Comparison of ENCODE assay signal across 11 cellular contexts in genomic region chr9:86854898-86855523, GRCh38.
DNase-seq lines count a peak whose midpoint lies in the region; ATAC-seq and TF ChIP-seq lines count a peak whose summit lies in the region.
"Had no signal": no experiment of that assay in that cellular context is flagged by ENCODE, and none has a peak within 500 bp of the region (broad histone marks: within the 10 kb centered on the region; RNA-seq: fewer than 3 reads in every experiment).

No MANE protein-coding gene starts in this region.

- peak overlapping the region; percentile 12; the same call in 1 of the 2 replicates for H2AFZ ChIP-seq in SK-N-SH (ENCODE audit: low read depth)

- H3F3A ChIP-seq in SK-N-SH (replicated peaks; ENCODE audit: insufficient read depth), result no peaks in the 10 kb centered on the region

- no peak overlapping the region for H3K9ac ChIP-seq in SK-N-SH

- H3K4me3 ChIP-seq in SK-N-SH (ENCODE audit: low read depth in 2 of 2, low read length in 1 of 2) (no peak overlapping the region), testis (no peak overlapping the region)
- H3K4me3 ChIP-seq: A549 had no signal

- H3K27ac ChIP-seq in SK-N-SH (ENCODE audit: low read depth in 2 of 2, low read length in 1 of 2) (peak overlapping the region; percentile 34 to 45; a peak in 3 of 4 replicates), testis (no peak overlapping the region)
- H3K27ac ChIP-seq: A549, epithelial cell of prostate had no signal

- POLR2A ChIA-PET in SK-N-SH (lab: Yijun Ruan, JAX), result no interaction called here

- DNase-seq in NCI-H2029 (lab: John Stamatoyannopoulos, UW), result peak; percentile 19
- no peak for DNase-seq in NCI-H2029 treated with DMSO at 0.1 percent for 48 hours (lab: John Stamatoyannopoulos, UW)
- DNase-seq in SK-N-SH, result peak; percentile 56
- DNase-seq in iPS DF 4.7 (ENCODE audit: extremely low read depth, low spot score), result peak; percentile 84
- peak; percentile 22 for DNase-seq in testis
- no peak for DNase-seq in D341Med (ENCODE audit: low spot score)
- DNase-seq in NOMO-1 treated with dmso at 0.1 percent for 144 hours (lab: John Stamatoyannopoulos, UW; ENCODE audit: unreplicated experiment), result no peak
- DNase-seq: activated CD4-positive, alpha-beta T cell treated with anti-CD3 and anti-CD28 coated beads, Interleukin-2, amount 10 ng/mL, durations not matched to agents 7 days and 5 days had no signal

- TF ChIP-seq CTCF in SK-N-SH (IDR thresholded peaks at IDR 0.05), result no peak
- no peak for TF ChIP-seq CTCF in testis (IDR thresholded peaks at IDR 0.05)

- H4K20me1 ChIP-seq in SK-N-SH (ENCODE audit: insufficient read depth), result no peaks in the 10 kb centered on the region

- H3K4me2 ChIP-seq in SK-N-SH, result peak overlapping the region; percentile 9; the same call in 1 of the 2 replicates
- H3K4me2 ChIP-seq: A549 had no signal

- ATAC-seq in HG03460 (IDR thresholded peaks at IDR 0.05; ENCODE audit: unreplicated experiment), result no peak
- ATAC-seq: A549 had no signal

- no peaks in the 10 kb centered on the region for H3K27me3 ChIP-seq in SK-N-SH (ENCODE audit: insufficient read depth)
- no peaks in the 10 kb centered on the region for H3K27me3 ChIP-seq in testis

- no peaks in the 10 kb centered on the region for H3K9me2 ChIP-seq in SK-N-SH

- 21% methylated on average over 5 of the region's 5 CpGs for WGBS in SK-N-SH (ENCODE audit: low lambda C conversion rate)
- WGBS in testis, 2 donors, result 21 to 27% methylated on average over 5 of the region's 5 CpGs

- TF ChIP-seq EP300 in SK-N-SH (IDR thresholded peaks at IDR 0.05; ENCODE audit: borderline replicate concordance in 1 of 2, low read depth in 1 of 2, low read length in 1 of 2), result peak in 1 of 2 experiments; percentile 72; a peak in 1 of 4 replicates

- CTCF ChIA-PET in SK-N-SH (lab: Yijun Ruan, JAX), result no interaction called here

- H3K36me3 ChIP-seq in SK-N-SH (replicated peaks in 1 of 2; ENCODE audit: control insufficient read depth in 1 of 2, insufficient read depth in 2 of 2, low read length in 1 of 2), result no peaks in the 10 kb centered on the region
- no peaks in the 10 kb centered on the region for H3K36me3 ChIP-seq in testis (ENCODE audit: low read depth, missing control alignments)

- TF ChIP-seq POLR2A in testis (IDR thresholded peaks at IDR 0.05), result no peak

- intact Hi-C loops in testis (cut with DNase I; ENCODE audit: low total_unique reads), result no loop called here

- TF ChIP-seq RAD21 in SK-N-SH (IDR thresholded peaks at IDR 0.05; ENCODE audit: low read length), result no peak

- H3K9me3 ChIP-seq in SK-N-SH, result no peaks in the 10 kb centered on the region
- no peaks in the 10 kb centered on the region for H3K9me3 ChIP-seq in testis
- H3K9me3 ChIP-seq: A549 had no signal

- H3K4me1 ChIP-seq in SK-N-SH (ENCODE audit: control insufficient read depth in 1 of 2, insufficient read depth in 2 of 2, low read depth in 1 of 2, low read length in 1 of 2), result peaks cover 0 to 6% of the 10 kb centered on the region in 2 experiments; a peak in 2 of 4 replicates
- no peaks in the 10 kb centered on the region for H3K4me1 ChIP-seq in testis
- H3K4me1 ChIP-seq: A549 had no signal

- H3K79me2 ChIP-seq in SK-N-SH (ENCODE audit: insufficient read depth), result no peaks in the 10 kb centered on the region

TF ChIP-seq in SK-N-SH, 30 proteins besides CTCF, POLR2A, EP300 and RAD21:
- TF ChIP-seq PBX3 (IDR thresholded peaks at IDR 0.05) (peak; percentile 71), SIN3A (IDR thresholded peaks at IDR 0.05; ENCODE audit: borderline replicate concordance, low read depth, low read length) (no peak), TEAD4 (IDR thresholded peaks at IDR 0.05; ENCODE audit: borderline replicate concordance, insufficient read depth) (peak; percentile 63; the same call in 1 of the 2 replicates), JUND (IDR thresholded peaks at IDR 0.05) (peak; percentile 39; the same call in 1 of the 2 replicates), TCF12 (IDR thresholded peaks at IDR 0.05) (peak; percentile 82), TAF1 (IDR thresholded peaks at IDR 0.05; ENCODE audit: borderline replicate concordance, low read depth, low read length) (no peak), RXRA (IDR thresholded peaks at IDR 0.05; ENCODE audit: borderline replicate concordance, low read depth) (peak; percentile 91), FOSL2 (IDR thresholded peaks at IDR 0.05; ENCODE audit: borderline replicate concordance, low read depth) (peak; percentile 40; the same call in 1 of the 2 replicates), USF1 (IDR thresholded peaks at IDR 0.05; ENCODE audit: borderline replicate concordance, low read depth) (peak; percentile 22; the same call in 1 of the 2 replicates), NFIC (IDR thresholded peaks at IDR 0.05; ENCODE audit: borderline replicate concordance) (peak; percentile 72), CHD2 (IDR thresholded peaks at IDR 0.05; ENCODE audit: low read length, partially characterized antibody) (no peak), POLR2AphosphoS5 (IDR thresholded peaks at IDR 0.05; ENCODE audit: low read depth, low read length) (peak; percentile 38; the same call in 1 of the 2 replicates), RCOR1 (IDR thresholded peaks at IDR 0.05; ENCODE audit: low read length) (0 out of 2 replicates have a peak, but pooled peaks have one; percentile 23)
TF ChIP-seq in SK-N-SH: peak in this region for 10.

Comparison
In these comparisons a context has a peak if more than half of its experiments do, and no peak if none do; other contexts are left out.
1. DNase-seq: peak in NCI-H2029 (single experiment), SK-N-SH (single experiment), iPS DF 4.7 (single experiment) and testis (single experiment); none in NCI-H2029 treated with DMSO at 0.1 percent for 48 hours (single experiment), D341Med (single experiment) and NOMO-1 treated with dmso at 0.1 percent for 144 hours (single experiment).
2. H3K27ac ChIP-seq: peak in SK-N-SH (2 of 2); none in testis (0 of 2).